23 cellular contexts compared by ENCODE assay signal in the genomic region with DNA sequence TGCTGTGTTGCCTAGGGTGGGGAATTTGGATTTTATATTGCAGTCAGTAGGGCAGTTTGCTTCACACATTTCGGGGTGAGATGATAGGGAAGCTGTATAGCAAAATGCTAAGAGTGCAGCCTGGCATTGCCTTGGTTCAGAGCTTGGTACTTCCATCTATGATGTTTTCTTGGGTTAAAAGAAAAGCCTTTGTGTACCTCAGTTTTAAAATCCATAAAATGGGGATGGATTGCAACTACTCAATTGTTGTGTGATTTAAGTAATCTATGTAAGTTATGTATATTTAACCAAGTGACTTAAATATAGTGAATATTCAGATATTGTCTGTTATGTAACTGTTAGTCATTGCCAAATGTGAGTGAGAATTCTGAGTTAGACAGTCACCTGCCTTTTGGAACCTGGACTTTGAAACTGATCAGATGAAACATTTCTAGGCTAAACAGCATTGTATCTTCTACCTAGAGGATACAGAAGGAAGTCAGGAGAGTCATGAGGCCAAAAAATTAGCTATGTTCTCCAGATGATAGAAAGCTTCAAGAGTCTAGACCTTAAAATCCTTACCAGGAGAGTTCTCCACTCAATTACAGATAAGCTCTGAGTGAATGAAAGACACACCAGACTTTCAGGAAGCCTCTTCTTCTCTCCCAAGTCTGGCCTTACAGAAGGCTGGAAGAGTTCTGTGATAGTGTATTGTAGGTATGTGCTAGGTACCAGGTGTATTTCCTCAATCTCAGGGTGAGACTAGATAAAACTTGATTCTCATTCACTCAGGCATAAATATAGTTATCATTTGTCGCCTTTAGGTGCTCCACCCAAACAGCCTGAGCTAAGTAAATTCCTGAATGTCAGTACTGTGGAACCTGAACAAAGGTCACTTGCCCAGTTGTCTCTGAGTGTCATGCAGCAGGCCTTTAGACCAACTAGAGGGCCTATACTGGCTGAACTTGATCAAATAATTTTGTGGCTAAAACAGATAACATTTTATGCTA. TPM values are rescaled to one million over a fixed set of nuclear protein-coding genes. Genes with fewer than 3 reads are reported as not detected.
DNase-seq lines count a peak whose midpoint lies in the region; ATAC-seq and TF ChIP-seq lines count a peak whose summit lies in the region.
"Had no signal": no experiment of that assay in that cellular context is flagged by ENCODE, and none has a peak within 500 bp of the region (broad histone marks: within the 10 kb centered on the region; RNA-seq: fewer than 3 reads in every experiment).

No MANE protein-coding gene starts in this region.

- in situ Hi-C loops in mammary epithelial cell (cut with MboI; ENCODE audit: low sequenced_read_pairs in 2 of 2) = no loop called here

- no peak overlapping the region for H3K4me3 Mint-ChIP-seq in activated naive CD8-positive, alpha-beta T cell treated with anti-CD3 and anti-CD28 coated beads for 36 hours
- H3K4me3 Mint-ChIP-seq: activated naive CD4-positive, alpha-beta T cell treated with anti-CD3 and anti-CD28 coated beads for 36 hours; brain; nephron had no signal

- no peaks in the 10 kb centered on the region for H3K27me3 Mint-ChIP-seq in activated naive CD8-positive, alpha-beta T cell treated with anti-CD3 and anti-CD28 coated beads for 36 hours
- H3K27me3 Mint-ChIP-seq: activated B cell treated with CpG ODN at 0.5 μM for 24 hours, brain had no signal

- H3K27me3 ChIP-seq in right cardiac atrium (ENCODE audit: control insufficient read depth, insufficient read depth) (no peaks in the 10 kb centered on the region), subcutaneous abdominal adipose tissue (ENCODE audit: control insufficient read depth in 5 of 5, insufficient read depth in 4 of 5, low read length in 5 of 5) (no peaks in the 10 kb centered on the region), mammary epithelial cell (ENCODE audit: insufficient read depth, low read length) (no peaks in the 10 kb centered on the region)
- H3K27me3 ChIP-seq: dorsolateral prefrontal cortex, stomach had no signal

- dilution Hi-C loops in mammary epithelial cell (cut with HindIII; ENCODE audit: low sequenced_read_pairs) = no loop called here

- peaks cover 19 to 33% (median 27%) of the 10 kb centered on the region in 5 donors for H3K36me3 ChIP-seq in subcutaneous abdominal adipose tissue (ENCODE audit: control insufficient read depth in 5 of 5, insufficient read depth in 5 of 5, low read length in 5 of 5)
- H3K36me3 ChIP-seq in mammary epithelial cell (ENCODE audit: insufficient read depth, low read length) = peaks cover 25% of the 10 kb centered on the region

- CTCF ChIA-PET in mammary epithelial cell (lab: Charles Lee; ENCODE audit: low non-redundant PET) = no interaction called here

- DNase-seq in Right ventricle myocardium inferior (ENCODE audit: missing footprints) (no peak), right cardiac atrium (no peak), left colon (peak in 1 of 2 donors; percentile 40), NCI-H1105 treated with DMSO at 0.1 percent for 48 hours (lab: John Stamatoyannopoulos, UW) (no peak), mammary epithelial cell (no peak)
- DNase-seq in activated naive CD8-positive, alpha-beta T cell treated with anti-CD3 and anti-CD28 coated beads for 36 hours = no peak
- no peak for DNase-seq in stimulated activated CD4-positive, alpha-beta T cell treated with anti-CD3 and anti-CD28 coated beads, Interleukin-1b, Interleukin-23, amount 100 ng/mL, for 48 hours
- DNase-seq: activated B cell treated with CpG ODN at 0.5 μM for 24 hours; activated naive CD4-positive, alpha-beta T cell treated with anti-CD3 and anti-CD28 coated beads for 36 hours; DMS153; dorsolateral prefrontal cortex; HCEC 1CT; hippocampal formation; left cardiac atrium; NCI-H146; NCI-H2227 treated with DMSO at 0.1 percent for 48 hours; NK-92 treated with Interleukin-12 subunit alpha and Interleukin-12 subunit beta, amount 100 ng/mL, for 24 hours; psoas muscle; stomach had no signal

- peaks cover 92% of the 10 kb centered on the region for H3K79me2 ChIP-seq in mammary epithelial cell (ENCODE audit: insufficient read depth, low read length)

- H3K27ac Mint-ChIP-seq in activated naive CD8-positive, alpha-beta T cell treated with anti-CD3 and anti-CD28 coated beads for 36 hours = peak overlapping the region; percentile 47
- H3K27ac Mint-ChIP-seq: activated B cell treated with CpG ODN at 0.5 μM for 24 hours; activated naive CD4-positive, alpha-beta T cell treated with anti-CD3 and anti-CD28 coated beads for 36 hours had no signal

- H3K9ac ChIP-seq in subcutaneous abdominal adipose tissue (ENCODE audit: low read length in 5 of 5) (peak overlapping the region in 1 of 5 donors; percentile 16), mammary epithelial cell (ENCODE audit: insufficient read depth, low read length) (no peak overlapping the region)

- intact Hi-C loops in Right ventricle myocardium inferior (cut with DNase I) = no loop called here
- intact Hi-C loops in right cardiac atrium (cut with DNase I) = no loop called here
- intact Hi-C loops in left colon (cut with DNase I, micrococcal nuclease) = no loop called here
- intact Hi-C loops in mammary epithelial cell (cut with micrococcal nuclease) = no loop called here

- H3K4me3 ChIP-seq in right cardiac atrium (ENCODE audit: low read length) = no peak overlapping the region
- H3K4me3 ChIP-seq in subcutaneous abdominal adipose tissue (ENCODE audit: low read depth in 1 of 5, low read length in 5 of 5) = no peak overlapping the region
- no peak overlapping the region for H3K4me3 ChIP-seq in mammary epithelial cell (replicated peaks in 1 of 3; ENCODE audit: insufficient read depth in 1 of 3, low read depth in 2 of 3, low read length in 3 of 3)
- H3K4me3 ChIP-seq: dorsolateral prefrontal cortex, psoas muscle, stomach had no signal

- peaks cover 23% of the 10 kb centered on the region for H3K36me3 Mint-ChIP-seq in activated naive CD8-positive, alpha-beta T cell treated with anti-CD3 and anti-CD28 coated beads for 36 hours

- H2AFZ ChIP-seq in mammary epithelial cell (ENCODE audit: low read depth, low read length) = no peak overlapping the region

- peak; percentile 30 for ATAC-seq in Right ventricle myocardium inferior
- no peak for ATAC-seq in right cardiac atrium
- peak; percentile 88 for ATAC-seq in left colon

- H3K9me3 ChIP-seq in right cardiac atrium (ENCODE audit: control insufficient read depth, low read length) = no peaks in the 10 kb centered on the region
- H3K9me3 ChIP-seq in subcutaneous abdominal adipose tissue (ENCODE audit: control insufficient read depth in 5 of 5, low read length in 5 of 5) = no peaks in the 10 kb centered on the region
- no peaks in the 10 kb centered on the region for H3K9me3 ChIP-seq in mammary epithelial cell (replicated peaks; ENCODE audit: insufficient read depth, low read length)
- H3K9me3 ChIP-seq: psoas muscle, stomach had no signal

- H3K27ac ChIP-seq in right cardiac atrium (ENCODE audit: low read length) (no peak overlapping the region), subcutaneous abdominal adipose tissue (ENCODE audit: low read depth, low read length) (peak overlapping the region; percentile 13), mammary epithelial cell (ENCODE audit: insufficient read depth, low read depth, low read length) (no peak overlapping the region)
- H3K27ac ChIP-seq: psoas muscle, RWPE1 had no signal

- peaks cover 27% of the 10 kb centered on the region for H4K20me1 ChIP-seq in mammary epithelial cell (ENCODE audit: insufficient read depth, low read length)

- BruUV-seq in mammary epithelial cell (replicated peaks; lab: Mats Ljungman, UMichigan) = no TSS peak

- TF ChIP-seq CTCF in mammary epithelial cell (conservative IDR thresholded peaks at IDR 0.05 in 1 of 2, IDR thresholded peaks at IDR 0.05 in 1 of 2; ENCODE audit: extremely low read depth in 1 of 2, insufficient read depth in 1 of 2, low read depth in 1 of 2, low read length in 2 of 2) = no peak

- H3K9me3 Mint-ChIP-seq in activated naive CD8-positive, alpha-beta T cell treated with anti-CD3 and anti-CD28 coated beads for 36 hours = no peaks in the 10 kb centered on the region
- H3K9me3 Mint-ChIP-seq: activated B cell treated with CpG ODN at 0.5 μM for 24 hours; activated naive CD4-positive, alpha-beta T cell treated with anti-CD3 and anti-CD28 coated beads for 36 hours; brain; nephron had no signal

- 74% methylated on average over 2 of the region's 2 CpGs for WGBS in right cardiac atrium
- 97% methylated on average over 2 of the region's 2 CpGs for WGBS in mammary epithelial cell (ENCODE audit: low coverage, missing lambda C conversion rate)

- peaks cover 19% of the 10 kb centered on the region for H3K4me1 ChIP-seq in right cardiac atrium (ENCODE audit: control insufficient read depth, insufficient read depth, low read length)
- peaks cover 1 to 51% (median 38%) of the 10 kb centered on the region in 5 donors for H3K4me1 ChIP-seq in subcutaneous abdominal adipose tissue (ENCODE audit: control insufficient read depth in 5 of 5, insufficient read depth in 5 of 5, low read length in 5 of 5)
- H3K4me1 ChIP-seq in mammary epithelial cell (ENCODE audit: insufficient read depth, low read length) = peaks cover 2% of the 10 kb centered on the region

- peaks cover 40% of the 10 kb centered on the region for H3K4me1 Mint-ChIP-seq in activated naive CD8-positive, alpha-beta T cell treated with anti-CD3 and anti-CD28 coated beads for 36 hours

- H3K4me2 ChIP-seq in mammary epithelial cell (ENCODE audit: insufficient read depth, low read depth, low read length) = no peak overlapping the region

RNA-seq across cellular contexts. Expression of gene RIOK3, which starts 7.5 kb away (rescaled TPM):
- total RNA-seq in Right ventricle myocardium inferior (49.3 TPM), right cardiac atrium (10 to 100 TPM; 49.0 to 52.3 (median 50.8) TPM), left colon (100 to 1,000 TPM; 172 to 181 TPM), mammary epithelial cell (100 to 1,000 TPM in 1 of 2 donors, 10 to 100 TPM in 1; 94.1 to 128 TPM)
- polyA plus RNA-seq in right cardiac atrium (31.3 TPM), mammary epithelial cell (27.5 TPM)
- 10 to 100 TPM; 52.4 to 61.0 TPM for total RNA-seq in activated naive CD8-positive, alpha-beta T cell treated with anti-CD3 and anti-CD28 coated beads for 36 hours
- polyA minus RNA-seq in mammary epithelial cell = 28.1 TPM

RNA-seq across cellular contexts. Expression of gene RMC1, which starts 42.7 kb away (rescaled TPM):
- 13.0 TPM for total RNA-seq in Right ventricle myocardium inferior
- 10 to 100 TPM; 12.2 to 14.6 (median 13.8) TPM for total RNA-seq in right cardiac atrium
- 17.6 TPM for polyA plus RNA-seq in right cardiac atrium
- total RNA-seq in activated naive CD8-positive, alpha-beta T cell treated with anti-CD3 and anti-CD28 coated beads for 36 hours = 10 to 100 TPM; 29.7 to 30.8 TPM
- 10 to 100 TPM; 28.5 to 33.5 TPM for total RNA-seq in left colon
- total RNA-seq in mammary epithelial cell = 10 to 100 TPM; 29.8 to 33.3 TPM
- 20.2 TPM for polyA plus RNA-seq in mammary epithelial cell
- 55.0 TPM for polyA minus RNA-seq in mammary epithelial cell

Comparison
In these comparisons a context has a peak if more than half of its experiments do, and no peak if none do; other contexts are left out.
1. ATAC-seq: peak in Right ventricle myocardium inferior (single experiment) and left colon (single experiment); none in right cardiac atrium (0 of 2).